29 cellular contexts compared by ENCODE assay signal in the genomic region with DNA sequence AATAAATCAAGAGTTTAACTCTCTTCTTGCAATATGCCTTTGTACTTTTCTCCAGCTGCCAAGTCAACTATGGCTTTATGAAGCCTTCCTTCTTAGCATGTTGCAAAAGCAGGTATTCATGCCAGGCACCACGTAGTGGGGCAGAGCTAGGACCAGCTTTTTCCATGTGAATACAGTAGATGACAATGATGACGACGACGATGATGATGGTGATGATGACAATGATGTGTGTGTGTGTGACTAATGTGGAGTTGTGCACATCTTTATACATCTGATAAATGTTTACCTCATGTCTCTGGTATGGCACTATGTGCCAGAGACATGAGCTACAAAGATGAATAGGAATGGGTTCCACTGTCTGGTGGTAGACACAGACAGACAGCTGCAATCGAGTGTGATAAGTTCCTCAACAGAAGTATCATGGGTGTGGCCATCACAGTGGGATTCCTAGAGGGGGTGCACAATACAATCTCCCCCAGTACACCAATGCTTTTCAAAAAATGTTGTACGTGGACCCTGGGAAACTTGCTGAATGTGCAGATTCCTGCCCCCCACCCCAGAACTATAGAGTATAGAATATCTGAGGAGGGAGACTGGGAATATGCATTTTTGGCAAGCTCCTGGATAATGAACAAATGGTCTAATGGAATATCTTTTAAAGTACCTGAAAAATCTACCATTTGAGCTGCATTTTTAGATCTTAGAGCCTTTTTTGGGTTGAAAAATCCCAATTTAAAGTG.
"Had no signal": no experiment of that assay in that cellular context is flagged by ENCODE, and none has a peak within 500 bp of the region (broad histone marks: within the 10 kb centered on the region; RNA-seq: fewer than 3 reads in every experiment).

No MANE protein-coding gene starts in this region.

- H3K27me3 Mint-ChIP-seq: stimulated activated naive CD8-positive, alpha-beta T cell treated with anti-CD3 and anti-CD28 coated beads, Interleukin-15, Interleukin-2, amounts not matched to agents 100 ng/mL and 50 ng/mL, for 24 hours had no signal

- H3K4me3 ChIP-seq: neural progenitor cell, ovary, psoas muscle, skin epidermis, smooth muscle cell, spleen, stomach, thoracic aorta, thyroid gland, tibial nerve, upper lobe of left lung, vagina had no signal

- H3K36me3 ChIP-seq: neural progenitor cell, ovary, spleen, stomach, thoracic aorta, thyroid gland, tibial nerve, upper lobe of left lung, vagina had no signal

- DNase-seq: natural killer cell; occipital lobe; ovary; posterior cingulate gyrus; psoas muscle; right cardiac atrium; spleen; stimulated activated CD4-positive, alpha-beta T cell treated with anti-CD3 and anti-CD28 coated beads, Interleukin-12 subunit alpha, Interleukin-12 subunit beta, amount 100 ng/mL, for 4 hours; stimulated activated CD4-positive, alpha-beta T cell treated with anti-CD3 and anti-CD28 coated beads, Interleukin-1b, Interleukin-23, amount 100 ng/mL, for 48 hours; stimulated activated CD4-positive, alpha-beta T cell treated with anti-CD3 and anti-CD28 coated beads, Interleukin-2, amount 100 ng/mL, for 48 hours; stimulated activated CD4-positive, alpha-beta T cell treated with anti-CD3 and anti-CD28 coated beads, Interleukin-4, amount 100 ng/mL, for 24 hours; stimulated activated naive B cell treated with anti-CD40 and anti-IgM and Interleukin-4, amounts not matched to agents 10 μg/mL and 1 μg/mL and 100 μg/mL, for 72 hours; stimulated activated naive CD4-positive, alpha-beta T cell treated with Interleukin-2 at 50 U/mL for 16 hours; stomach; thyroid gland; upper lobe of left lung had no signal

- H3K36me3 Mint-ChIP-seq: natural killer cell; neural progenitor cell; stimulated activated effector memory CD8-positive, alpha-beta T cell treated with anti-CD3 and anti-CD28 coated beads, Interleukin-12 subunit alpha, Interleukin-12 subunit beta, amount 100 ng/mL, for 72 hours; stimulated activated naive B cell treated with anti-CD40 and anti-IgM and Interleukin-4, amounts not matched to agents 10 μg/mL and 1 μg/mL and 100 μg/mL, for 72 hours had no signal

- H3K4me3 Mint-ChIP-seq: natural killer cell; nephron; neural progenitor cell; stimulated activated effector memory CD8-positive, alpha-beta T cell treated with anti-CD3 and anti-CD28 coated beads, Interleukin-12 subunit alpha, Interleukin-12 subunit beta, amount 100 ng/mL, for 72 hours; stimulated activated naive B cell treated with anti-CD40 and anti-IgM and Interleukin-4, amounts not matched to agents 10 μg/mL and 1 μg/mL and 100 μg/mL, for 72 hours; stimulated activated naive CD8-positive, alpha-beta T cell treated with anti-CD3 and anti-CD28 coated beads, Interleukin-15, Interleukin-2, amounts not matched to agents 100 ng/mL and 50 ng/mL, for 24 hours had no signal

- H3K27me3 ChIP-seq: neural progenitor cell, ovary, stomach, thyroid gland, tibial nerve, upper lobe of left lung, vagina had no signal

- H3K4me2 ChIP-seq: neural progenitor cell, smooth muscle cell had no signal

- H3K9me3 Mint-ChIP-seq: nephron; neural progenitor cell; stimulated activated effector memory CD8-positive, alpha-beta T cell treated with anti-CD3 and anti-CD28 coated beads, Interleukin-12 subunit alpha, Interleukin-12 subunit beta, amount 100 ng/mL, for 72 hours; stimulated activated naive CD8-positive, alpha-beta T cell treated with anti-CD3 and anti-CD28 coated beads, Interleukin-15, Interleukin-2, amounts not matched to agents 100 ng/mL and 50 ng/mL, for 24 hours had no signal

- H3K27ac Mint-ChIP-seq: natural killer cell; nephron; neural progenitor cell; progenitor cell of endocrine pancreas; stimulated activated effector memory CD8-positive, alpha-beta T cell treated with anti-CD3 and anti-CD28 coated beads, Interleukin-12 subunit alpha, Interleukin-12 subunit beta, amount 100 ng/mL, for 72 hours; stimulated activated naive B cell treated with anti-CD40 and anti-IgM and Interleukin-4, amounts not matched to agents 10 μg/mL and 1 μg/mL and 100 μg/mL, for 72 hours; stimulated activated naive CD8-positive, alpha-beta T cell treated with anti-CD3 and anti-CD28 coated beads, Interleukin-15, Interleukin-2, amounts not matched to agents 100 ng/mL and 50 ng/mL, for 24 hours had no signal

- ATAC-seq: natural killer cell; psoas muscle; right cardiac atrium; sciatic nerve; stimulated activated effector memory CD8-positive, alpha-beta T cell treated with anti-CD3 and anti-CD28 coated beads, Interleukin-12 subunit alpha, Interleukin-12 subunit beta, amount 100 ng/mL, for 72 hours; stimulated activated naive B cell treated with anti-CD40 and anti-IgM and Interleukin-4, amounts not matched to agents 10 μg/mL and 1 μg/mL and 100 μg/mL, for 72 hours had no signal

- H3K4me1 ChIP-seq: parathyroid adenoma, psoas muscle, spleen, stomach, thyroid gland, tibial nerve, upper lobe of left lung, vagina had no signal

- H3K27ac ChIP-seq: neural progenitor cell, ovary, parathyroid adenoma, psoas muscle, skin epidermis, spleen, stomach, thoracic aorta, thyroid gland, tibial nerve, upper lobe of left lung, vagina had no signal

- FAIRE-seq: urothelium cell line had no signal

- H3K4me1 Mint-ChIP-seq: natural killer cell; nephron; stimulated activated effector memory CD8-positive, alpha-beta T cell treated with anti-CD3 and anti-CD28 coated beads, Interleukin-12 subunit alpha, Interleukin-12 subunit beta, amount 100 ng/mL, for 72 hours; stimulated activated naive B cell treated with anti-CD40 and anti-IgM and Interleukin-4, amounts not matched to agents 10 μg/mL and 1 μg/mL and 100 μg/mL, for 72 hours had no signal

- H3K9me3 ChIP-seq: ovary, psoas muscle, spleen, stomach, thoracic aorta, thyroid gland, tibial nerve, upper lobe of left lung, vagina had no signal
